ENCODE assay signal across 8 cellular contexts in genomic region chr12:111598637-111599458, GRCh38.
DNase-seq lines count a peak whose midpoint lies in the region; ATAC-seq lines count a peak whose summit lies in the region.

Gene ATXN2, minus strand, starts transcription at chr12:111599315. Its CDS starts 281 bp downstream, at chr12:111599034.

- peak; percentile 74 for DNase-seq in 8988T
- DNase-seq in NCI-H748 (lab: John Stamatoyannopoulos, UW; ENCODE audit: unreplicated experiment) = peak; percentile 89
- peak in 2 of 3 experiments; percentile 1 to 26 for DNase-seq in activated CD8-positive, alpha-beta memory T cell treated with anti-CD3 and anti-CD28 coated beads for 48 hours (ENCODE audit: low read depth in 2 of 3, low spot score in 2 of 3)
- peak; percentile 75 for DNase-seq in epidermal melanocyte (ENCODE audit: insufficient read length, low spot score)
- peak; percentile 1 to 37 for DNase-seq in stimulated activated CD8-positive, alpha-beta memory T cell treated with anti-CD3 and anti-CD28 coated beads, Interleukin-7, amount 100 ng/mL, for 48 hours (ENCODE audit: extremely low read depth in 1 of 2, low read depth in 1 of 2)

- peaks cover 8 to 11% of the 10 kb centered on the region in 2 donors for H3K4me1 ChIP-seq in mucosa of rectum (ENCODE audit: control insufficient read depth in 2 of 2, insufficient read depth in 2 of 2, low read length in 2 of 2)

- H3K27me3 ChIP-seq in mucosa of rectum (ENCODE audit: control insufficient read depth in 2 of 2, insufficient read depth in 2 of 2, low read length in 2 of 2) = no peaks in the 10 kb centered on the region

- peak within 1 kb of the TSS; percentile 89 to 92 for H3K27ac ChIP-seq in mucosa of rectum (ENCODE audit: low read depth in 2 of 2, low read length in 2 of 2)

- ATAC-seq in GM18519 (IDR thresholded peaks at IDR 0.05; ENCODE audit: low FRiP score, unreplicated experiment) = peak; percentile 35
- ATAC-seq in HG03066 (IDR thresholded peaks at IDR 0.05; ENCODE audit: low read depth, unreplicated experiment) = peak; percentile 40

- H3K36me3 ChIP-seq in mucosa of rectum (ENCODE audit: control insufficient read depth in 2 of 2, insufficient read depth in 2 of 2, low read length in 2 of 2) = no peaks in the 10 kb centered on the region

- H3K9ac ChIP-seq in mucosa of rectum (ENCODE audit: low read depth in 1 of 2, low read length in 2 of 2) = peak within 1 kb of the TSS; percentile 84 to 89

- H3K4me3 ChIP-seq in mucosa of rectum (ENCODE audit: low read length in 2 of 2) = peak within 1 kb of the TSS; percentile 91

- no peaks in the 10 kb centered on the region for H3K9me3 ChIP-seq in mucosa of rectum (ENCODE audit: control insufficient read depth in 2 of 2, low read length in 2 of 2)

Comparison
In these comparisons a context has a peak if more than half of its experiments do, and no peak if none do; other contexts are left out.
1. Peak in every context shown above with its lines: DNase-seq, ATAC-seq, H3K4me3 ChIP-seq and H3K27ac ChIP-seq.
2. DNase-seq: peak in every context shown above with its lines; median percentile 89 in NCI-H748; 75 in epidermal melanocyte; 74 in 8988T; 19 in stimulated activated CD8-positive, alpha-beta memory T cell treated with anti-CD3 and anti-CD28 coated beads, Interleukin-7, amount 100 ng/mL, for 48 hours; 14 in activated CD8-positive, alpha-beta memory T cell treated with anti-CD3 and anti-CD28 coated beads for 48 hours.